16 cellular contexts compared by ENCODE assay signal in the genomic region with DNA sequence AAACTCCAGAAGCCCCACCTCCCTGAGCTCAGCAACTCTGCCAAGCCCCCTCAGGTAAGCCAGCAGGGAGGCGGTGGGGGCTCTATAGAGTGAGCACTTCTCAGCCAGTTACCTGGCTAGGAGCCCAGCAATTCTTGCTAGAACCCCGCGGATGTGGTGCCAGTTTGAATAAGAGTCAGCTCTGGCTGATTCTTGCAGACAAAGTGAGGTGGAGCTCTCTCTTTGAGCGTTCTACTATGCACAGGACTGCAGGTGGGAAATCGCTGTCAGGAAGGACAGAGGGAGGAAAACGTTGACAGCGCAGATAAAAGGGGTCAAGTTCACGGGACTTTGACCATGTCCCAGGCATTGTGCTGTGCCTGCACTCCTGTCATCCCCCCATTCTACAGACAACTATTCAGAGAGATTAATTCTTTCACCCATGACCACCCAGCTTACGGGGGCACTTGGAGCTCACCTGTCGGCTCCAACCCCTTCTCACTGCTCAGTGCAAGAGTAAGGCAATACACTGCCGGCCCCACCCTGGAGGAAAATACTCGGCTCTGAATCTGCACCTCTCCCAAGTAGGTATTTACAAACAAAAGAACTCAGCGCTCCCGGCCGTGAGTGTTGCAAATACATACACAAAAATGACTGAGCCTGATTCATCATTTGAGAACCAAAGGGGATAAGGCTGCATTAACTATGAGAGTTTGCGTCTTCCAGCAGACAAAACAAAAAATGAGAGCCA.
DNase-seq lines count a peak whose midpoint lies in the region; ATAC-seq and TF ChIP-seq lines count a peak whose summit lies in the region.
"Had no signal": no experiment of that assay in that cellular context is flagged by ENCODE, and none has a peak within 500 bp of the region (broad histone marks: within the 10 kb centered on the region; RNA-seq: fewer than 3 reads in every experiment).

No MANE protein-coding gene starts in this region.

- no peaks in the 10 kb centered on the region for H4K20me1 ChIP-seq in hepatocyte (ENCODE audit: insufficient read depth, poor library complexity, severe bottlenecking)

- TF ChIP-seq POLR2A in GM18505 (IDR thresholded peaks at IDR 0.05; ENCODE audit: borderline replicate concordance, extremely low read depth, insufficient read depth, insufficient read length): no peak

- CTCF ChIA-PET in activated CD8-positive, alpha-beta memory T cell treated with anti-CD3 and anti-CD28 coated beads, Interleukin-2, amount 10 ng/mL, durations not matched to agents 7 days and 5 days (lab: Charles Lee): no interaction called here
- CTCF ChIA-PET in WTC11 (lab: Charles Lee): interaction anchor here (0.6 to 1.7 kb wide), 5 partner anchors 19 to 628 kb away, joined by 3 to 4 read pairs (median 3); no protein-coding TSS in a partner anchor

- no peaks in the 10 kb centered on the region for H3K79me2 ChIP-seq in hepatocyte

- H3K9me3 ChIP-seq in hepatocyte (ENCODE audit: low read depth) (no peaks in the 10 kb centered on the region), upper lobe of right lung (no peaks in the 10 kb centered on the region)
- H3K9me3 ChIP-seq: Caco-2, ovary had no signal

- 34% methylated on average over 16 of the region's 16 CpGs for WGBS in hepatocyte (ENCODE audit: low lambda C conversion rate, missing lambda C conversion rate)

- H3K36me3 Mint-ChIP-seq in activated CD8-positive, alpha-beta memory T cell treated with anti-CD3 and anti-CD28 coated beads, Interleukin-2, amount 10 ng/mL, durations not matched to agents 7 days and 5 days: no peaks in the 10 kb centered on the region
- no peaks in the 10 kb centered on the region for H3K36me3 Mint-ChIP-seq in WTC11
- no peaks in the 10 kb centered on the region for H3K36me3 Mint-ChIP-seq in activated naive CD4-positive, alpha-beta T cell treated with anti-CD3 and anti-CD28 coated beads, Interleukin-2, amount 50 U/mL, for 72 hours

- H3K4me3 ChIP-seq in hepatocyte (no peak overlapping the region), upper lobe of right lung (no peak overlapping the region)
- H3K4me3 ChIP-seq: K562, ovary had no signal

- peak; percentile 24 for DNase-seq in activated CD8-positive, alpha-beta memory T cell treated with anti-CD3 and anti-CD28 coated beads for 24 hours
- DNase-seq in activated CD8-positive, alpha-beta memory T cell treated with anti-CD3 and anti-CD28 coated beads, Interleukin-2, amount 10 ng/mL, durations not matched to agents 7 days and 5 days: no peak
- DNase-seq in WTC11 (ENCODE audit: low spot score) (no peak), hepatocyte (ENCODE audit: low spot score) (no peak), upper lobe of right lung (peak; percentile 30), NOMO-1 treated with DMSO at 0.1 percent for 48 hours (lab: John Stamatoyannopoulos, UW; ENCODE audit: unreplicated experiment) (no peak)
- DNase-seq in activated naive CD4-positive, alpha-beta T cell treated with anti-CD3 and anti-CD28 coated beads, Interleukin-2, amount 50 U/mL, for 72 hours (ENCODE audit: low spot score in 2 of 2): no peak
- DNase-seq: activated naive CD4-positive, alpha-beta T cell treated with anti-CD3 and anti-CD28 coated beads for 36 hours; central memory CD4-positive, alpha-beta T cell; glutamatergic neuron; kidney glomerular epithelial cell had no signal

- H2AFZ ChIP-seq in hepatocyte: no peak overlapping the region

- H3K27me3 ChIP-seq in hepatocyte (peaks cover 30% of the 10 kb centered on the region), upper lobe of right lung (peaks cover 19% of the 10 kb centered on the region)
- H3K27me3 ChIP-seq: ovary had no signal

- H3K27ac Mint-ChIP-seq in activated CD8-positive, alpha-beta memory T cell treated with anti-CD3 and anti-CD28 coated beads, Interleukin-2, amount 10 ng/mL, durations not matched to agents 7 days and 5 days: no peak overlapping the region
- no peak overlapping the region for H3K27ac Mint-ChIP-seq in WTC11
- H3K27ac Mint-ChIP-seq in activated naive CD4-positive, alpha-beta T cell treated with anti-CD3 and anti-CD28 coated beads, Interleukin-2, amount 50 U/mL, for 72 hours: no peak overlapping the region
- H3K27ac Mint-ChIP-seq: activated naive CD4-positive, alpha-beta T cell treated with anti-CD3 and anti-CD28 coated beads for 36 hours; stimulated activated naive CD8-positive, alpha-beta T cell treated with anti-CD3 and anti-CD28 coated beads, Interleukin-15, Interleukin-2, amounts not matched to agents 100 ng/mL and 50 ng/mL, for 24 hours had no signal

- no peak for ATAC-seq in activated CD8-positive, alpha-beta memory T cell treated with anti-CD3 and anti-CD28 coated beads, Interleukin-2, amount 10 ng/mL, durations not matched to agents 7 days and 5 days
- ATAC-seq in WTC11: peak; percentile 63
- ATAC-seq in upper lobe of right lung: no peak
- no peak for ATAC-seq in GM18505 (IDR thresholded peaks at IDR 0.05; ENCODE audit: unreplicated experiment)
- no peak for ATAC-seq in activated naive CD4-positive, alpha-beta T cell treated with anti-CD3 and anti-CD28 coated beads, Interleukin-2, amount 50 U/mL, for 72 hours
- ATAC-seq: K562 had no signal

- intact Hi-C loops in upper lobe of right lung (cut with DNase I): no loop called here

- no peaks in the 10 kb centered on the region for H3K9me3 Mint-ChIP-seq in activated CD8-positive, alpha-beta memory T cell treated with anti-CD3 and anti-CD28 coated beads, Interleukin-2, amount 10 ng/mL, durations not matched to agents 7 days and 5 days (ENCODE audit: low read depth)
- H3K9me3 Mint-ChIP-seq in WTC11: peaks cover 3% of the 10 kb centered on the region
- no peaks in the 10 kb centered on the region for H3K9me3 Mint-ChIP-seq in activated naive CD4-positive, alpha-beta T cell treated with anti-CD3 and anti-CD28 coated beads, Interleukin-2, amount 50 U/mL, for 72 hours
- H3K9me3 Mint-ChIP-seq: activated naive CD4-positive, alpha-beta T cell treated with anti-CD3 and anti-CD28 coated beads for 36 hours; stimulated activated naive CD8-positive, alpha-beta T cell treated with anti-CD3 and anti-CD28 coated beads, Interleukin-15, Interleukin-2, amounts not matched to agents 100 ng/mL and 50 ng/mL, for 24 hours had no signal

- POLR2A ChIA-PET in WTC11 (lab: Charles Lee): no interaction called here

- H3K27me3 Mint-ChIP-seq in activated CD8-positive, alpha-beta memory T cell treated with anti-CD3 and anti-CD28 coated beads, Interleukin-2, amount 10 ng/mL, durations not matched to agents 7 days and 5 days: peaks cover 65% of the 10 kb centered on the region
- H3K27me3 Mint-ChIP-seq in WTC11 (ENCODE audit: low read depth): peaks cover 4% of the 10 kb centered on the region

- no peak overlapping the region for H3K4me3 Mint-ChIP-seq in activated CD8-positive, alpha-beta memory T cell treated with anti-CD3 and anti-CD28 coated beads, Interleukin-2, amount 10 ng/mL, durations not matched to agents 7 days and 5 days
- no peak overlapping the region for H3K4me3 Mint-ChIP-seq in WTC11
- H3K4me3 Mint-ChIP-seq: activated naive CD4-positive, alpha-beta T cell treated with anti-CD3 and anti-CD28 coated beads for 36 hours; stimulated activated naive CD8-positive, alpha-beta T cell treated with anti-CD3 and anti-CD28 coated beads, Interleukin-15, Interleukin-2, amounts not matched to agents 100 ng/mL and 50 ng/mL, for 24 hours had no signal

- no peaks in the 10 kb centered on the region for H3K36me3 ChIP-seq in hepatocyte (replicated peaks; ENCODE audit: insufficient read depth, low read depth)
- H3K36me3 ChIP-seq in upper lobe of right lung: no peaks in the 10 kb centered on the region
- H3K36me3 ChIP-seq: ovary had no signal

- H3K4me1 Mint-ChIP-seq in activated CD8-positive, alpha-beta memory T cell treated with anti-CD3 and anti-CD28 coated beads, Interleukin-2, amount 10 ng/mL, durations not matched to agents 7 days and 5 days: no peaks in the 10 kb centered on the region
- peaks cover 40% of the 10 kb centered on the region for H3K4me1 Mint-ChIP-seq in WTC11

- peaks cover 28% of the 10 kb centered on the region for H3K4me1 ChIP-seq in hepatocyte (ENCODE audit: insufficient read depth)
- H3K4me1 ChIP-seq in upper lobe of right lung: no peaks in the 10 kb centered on the region
- H3K4me1 ChIP-seq: Caco-2 had no signal

- TF ChIP-seq CTCF in WTC11 (IDR thresholded peaks at IDR 0.05): no peak
- no peak for TF ChIP-seq CTCF in hepatocyte (IDR thresholded peaks at IDR 0.05; ENCODE audit: poor library complexity)
- TF ChIP-seq CTCF in upper lobe of right lung (IDR thresholded peaks at IDR 0.05): no peak

- no peaks in the 10 kb centered on the region for H3K9me2 ChIP-seq in hepatocyte (replicated peaks; ENCODE audit: insufficient read depth)

- no peak overlapping the region for H3K27ac ChIP-seq in hepatocyte
- H3K27ac ChIP-seq in upper lobe of right lung: no peak overlapping the region
- H3K27ac ChIP-seq: ovary had no signal

- peak overlapping the region; percentile 42 for H3K4me2 ChIP-seq in hepatocyte

TF ChIP-seq in WTC11, 78 proteins besides CTCF, POLR2A, EP300 and RAD21 (continues in another document):
- TF ChIP-seq CREB1 (CRISPR knock-in tag; IDR thresholded peaks at IDR 0.05): no peak
- TF ChIP-seq FOXJ3 (CRISPR knock-in tag; IDR thresholded peaks at IDR 0.05; ENCODE audit: borderline replicate concordance): no peak
- TF ChIP-seq, protein P1, sequence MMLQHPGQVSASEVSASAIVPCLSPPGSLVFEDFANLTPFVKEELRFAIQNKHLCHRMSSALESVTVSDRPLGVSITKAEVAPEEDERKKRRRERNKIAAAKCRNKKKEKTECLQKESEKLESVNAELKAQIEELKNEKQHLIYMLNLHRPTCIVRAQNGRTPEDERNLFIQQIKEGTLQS (CRISPR knock-in tag; conservative IDR thresholded peaks at IDR 0.05): no peak
- TF ChIP-seq, protein P2, sequence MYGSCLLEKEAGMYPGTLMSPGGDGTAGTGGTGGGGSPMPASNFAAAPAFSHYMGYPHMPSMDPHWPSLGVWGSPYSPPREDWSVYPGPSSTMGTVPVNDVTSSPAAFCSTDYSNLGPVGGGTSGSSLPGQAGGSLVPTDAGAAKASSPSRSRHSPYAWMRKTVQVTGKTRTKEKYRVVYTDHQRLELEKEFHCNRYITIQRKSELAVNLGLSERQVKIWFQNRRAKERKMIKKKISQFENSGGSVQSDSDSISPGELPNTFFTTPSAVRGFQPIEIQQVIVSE (CRISPR knock-in tag; IDR thresholded peaks at IDR 0.05; ENCODE audit: borderline replicate concordance): no peak
- TF ChIP-seq ZNF317 (CRISPR knock-in tag; IDR thresholded peaks at IDR 0.05; ENCODE audit: borderline replicate concordance, low read depth): no peak
- TF ChIP-seq, protein P3, sequence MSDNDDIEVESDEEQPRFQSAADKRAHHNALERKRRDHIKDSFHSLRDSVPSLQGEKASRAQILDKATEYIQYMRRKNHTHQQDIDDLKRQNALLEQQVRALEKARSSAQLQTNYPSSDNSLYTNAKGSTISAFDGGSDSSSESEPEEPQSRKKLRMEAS (CRISPR knock-in tag; IDR thresholded peaks at IDR 0.05): no peak
- TF ChIP-seq CREM (CRISPR knock-in tag; IDR thresholded peaks at IDR 0.05): no peak

Comparison
In these comparisons a context has a peak if more than half of its experiments do, and no peak if none do; other contexts are left out.
1. DNase-seq: peak in activated CD8-positive, alpha-beta memory T cell treated with anti-CD3 and anti-CD28 coated beads for 24 hours (single experiment) and upper lobe of right lung (single experiment); none in activated CD8-positive, alpha-beta memory T cell treated with anti-CD3 and anti-CD28 coated beads, Interleukin-2, amount 10 ng/mL, durations not matched to agents 7 days and 5 days (single experiment), WTC11 (single experiment), hepatocyte (single experiment), activated naive CD4-positive, alpha-beta T cell treated with anti-CD3 and anti-CD28 coated beads, Interleukin-2, amount 50 U/mL, for 72 hours (0 of 2) and NOMO-1 treated with DMSO at 0.1 percent for 48 hours (single experiment).